ENCODE assay signal across 24 cellular contexts in the genomic region with DNA sequence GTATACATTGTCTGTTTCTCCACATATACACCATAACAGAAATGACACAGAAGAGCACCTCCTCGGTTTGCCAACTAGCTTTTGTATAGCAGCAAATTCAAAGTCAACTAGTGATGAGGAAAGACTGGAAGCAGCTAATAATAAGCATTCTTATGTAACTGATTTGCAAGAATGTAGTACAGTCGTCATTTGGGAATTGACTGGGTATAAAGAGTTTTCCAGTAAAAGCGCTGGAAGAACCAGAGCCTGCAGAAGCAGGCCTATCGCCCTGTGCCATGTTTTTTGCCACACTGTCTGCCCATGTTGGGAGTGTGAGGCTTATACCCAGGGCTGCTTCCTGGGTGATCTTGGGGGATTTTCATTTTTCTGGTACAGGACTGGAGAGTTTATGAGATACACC.
"Had no signal": no experiment of that assay in that cellular context is flagged by ENCODE, and none has a peak within 500 bp of the region (broad histone marks: within the 10 kb centered on the region; RNA-seq: fewer than 3 reads in every experiment).

No MANE protein-coding gene starts in this region.

- H3K9me3 Mint-ChIP-seq: activated naive CD8-positive, alpha-beta T cell treated with anti-CD3 and anti-CD28 coated beads, Interleukin-2, amount 10 ng/mL, durations not matched to agents 7 days and 5 days; WTC11 had no signal

- H3K27me3 ChIP-seq: adrenal gland had no signal

- H3K4me1 ChIP-seq: adrenal gland had no signal

- H3K4me1 Mint-ChIP-seq: activated naive CD8-positive, alpha-beta T cell treated with anti-CD3 and anti-CD28 coated beads, Interleukin-2, amount 10 ng/mL, durations not matched to agents 7 days and 5 days; T-helper 17 cell had no signal

- ATAC-seq: activated CD8-positive, alpha-beta T cell treated with anti-CD3 and anti-CD28 coated beads, Interleukin-2, amount 10 ng/mL, durations not matched to agents 7 days and 5 days; PC-3; T-helper 17 cell; WTC11 had no signal

- H3K36me3 ChIP-seq: adrenal gland had no signal

- H3K27ac Mint-ChIP-seq: activated CD8-positive, alpha-beta T cell treated with anti-CD3 and anti-CD28 coated beads, Interleukin-2, amount 10 ng/mL, durations not matched to agents 7 days and 5 days; activated naive CD8-positive, alpha-beta T cell treated with anti-CD3 and anti-CD28 coated beads, Interleukin-2, amount 10 ng/mL, durations not matched to agents 7 days and 5 days; T-helper 17 cell; WTC11 had no signal

- H3K4me3 Mint-ChIP-seq: activated CD8-positive, alpha-beta T cell treated with anti-CD3 and anti-CD28 coated beads, Interleukin-2, amount 10 ng/mL, durations not matched to agents 7 days and 5 days; activated naive CD8-positive, alpha-beta T cell treated with anti-CD3 and anti-CD28 coated beads, Interleukin-2, amount 10 ng/mL, durations not matched to agents 7 days and 5 days; T-helper 17 cell; WTC11 had no signal

- H3K4me3 ChIP-seq: adrenal gland had no signal

- DNase-seq: activated CD4-positive, alpha-beta T cell treated with anti-CD3 and anti-CD28 coated beads for 48 hours; activated CD4-positive, alpha-beta T cell treated with anti-CD3 and anti-CD28 coated beads, Interleukin-2, amount 50 U/mL, for 4 hours; activated CD4-positive, CD25-positive, alpha-beta regulatory T cell treated with anti-CD3 and anti-CD28 coated beads, Interleukin-2, amount 50 U/mL, for 72 hours; activated CD8-positive, alpha-beta memory T cell treated with anti-CD3 and anti-CD28 coated beads, Interleukin-2, amount 50 U/mL, for 48 hours; activated CD8-positive, alpha-beta T cell treated with anti-CD3 and anti-CD28 coated beads, Interleukin-2, amount 10 ng/mL, durations not matched to agents 7 days and 5 days; activated naive CD4-positive, alpha-beta T cell treated with anti-CD3 and anti-CD28 coated beads, Interleukin-2, amount 50 U/mL, for 16 hours; activated naive CD8-positive, alpha-beta T cell treated with anti-CD3 and anti-CD28 coated beads, Interleukin-2, amount 10 ng/mL, durations not matched to agents 7 days and 5 days; activated T-cell treated with anti-CD3 and anti-CD28 coated beads, Interleukin-2, amount 50 U/mL, for 1 hour; adrenal gland; anterior cingulate cortex; Karpas-422; MM.1S; NCI-H1105; NCI-H1436; NCI-H1694 treated with DMSO at 0.1 percent for 48 hours; NCI-H2029 treated with DMSO at 0.1 percent for 48 hours; NCI-H345; NCI-H510A; NCI-H526 treated with DMSO at 0.1 percent for 48 hours; PC-3; SIG-M5; T-helper 17 cell; T-helper 9 cell had no signal

- H3K27ac ChIP-seq: adrenal gland had no signal

- H3K27me3 Mint-ChIP-seq: activated naive CD8-positive, alpha-beta T cell treated with anti-CD3 and anti-CD28 coated beads, Interleukin-2, amount 10 ng/mL, durations not matched to agents 7 days and 5 days; T-helper 17 cell had no signal

- H3K9me3 ChIP-seq: adrenal gland had no signal

- H3K36me3 Mint-ChIP-seq: activated naive CD8-positive, alpha-beta T cell treated with anti-CD3 and anti-CD28 coated beads, Interleukin-2, amount 10 ng/mL, durations not matched to agents 7 days and 5 days; WTC11 had no signal
